Comparison of ENCODE assay signal across 7 cellular contexts in genomic region chr17:28327031-28327607, GRCh38. TPM values are rescaled to one million over a fixed set of nuclear protein-coding genes. Genes with fewer than 3 reads are reported as not detected.
DNase-seq lines count a peak whose midpoint lies in the region; ATAC-seq and TF ChIP-seq lines count a peak whose summit lies in the region.
"Had no signal": no experiment of that assay in that cellular context is flagged by ENCODE, and none has a peak within 500 bp of the region (broad histone marks: within the 10 kb centered on the region; RNA-seq: fewer than 3 reads in every experiment).

No MANE protein-coding gene starts in this region.

- peaks cover 32% of the 10 kb centered on the region for H3K4me1 Mint-ChIP-seq in activated CD8-positive, alpha-beta memory T cell treated with anti-CD3 and anti-CD28 coated beads, Interleukin-2, amount 10 ng/mL, durations not matched to agents 7 days and 5 days

- H3K27me3 Mint-ChIP-seq in activated CD8-positive, alpha-beta memory T cell treated with anti-CD3 and anti-CD28 coated beads, Interleukin-2, amount 10 ng/mL, durations not matched to agents 7 days and 5 days, result no peaks in the 10 kb centered on the region

- H3K4me3 Mint-ChIP-seq in activated CD8-positive, alpha-beta memory T cell treated with anti-CD3 and anti-CD28 coated beads, Interleukin-2, amount 10 ng/mL, durations not matched to agents 7 days and 5 days, result no peak overlapping the region

- H3K27ac Mint-ChIP-seq in activated CD8-positive, alpha-beta memory T cell treated with anti-CD3 and anti-CD28 coated beads, Interleukin-2, amount 10 ng/mL, durations not matched to agents 7 days and 5 days, result peak overlapping the region; percentile 59

- DNase-seq in activated CD8-positive, alpha-beta memory T cell treated with anti-CD3 and anti-CD28 coated beads, Interleukin-2, amount 10 ng/mL, durations not matched to agents 7 days and 5 days, result peak; percentile 70
- DNase-seq in A172 (ENCODE audit: low spot score), result no peak
- DNase-seq: NCI-H2227 treated with DMSO at 0.1 percent for 48 hours, uterus had no signal

- CTCF ChIA-PET in activated CD8-positive, alpha-beta memory T cell treated with anti-CD3 and anti-CD28 coated beads, Interleukin-2, amount 10 ng/mL, durations not matched to agents 7 days and 5 days (lab: Charles Lee), result interaction anchor here (0.6 to 1.7 kb wide), 2 partner anchors 8 to 163 kb away, joined by 4 read pairs; partner anchors contain the start of genes IFT20 and TNFAIP1

- H3K36me3 Mint-ChIP-seq in activated CD8-positive, alpha-beta memory T cell treated with anti-CD3 and anti-CD28 coated beads, Interleukin-2, amount 10 ng/mL, durations not matched to agents 7 days and 5 days, result peaks cover 32% of the 10 kb centered on the region

- ATAC-seq in GM18867 (IDR thresholded peaks at IDR 0.05; ENCODE audit: unreplicated experiment) (peak; percentile 55), SK-N-SH treated with all-trans-retinoic acid at 6 μM for 48 hours (no peak)
- peak; percentile 88 for ATAC-seq in activated CD8-positive, alpha-beta memory T cell treated with anti-CD3 and anti-CD28 coated beads, Interleukin-2, amount 10 ng/mL, durations not matched to agents 7 days and 5 days

- no peaks in the 10 kb centered on the region for H3K9me3 Mint-ChIP-seq in activated CD8-positive, alpha-beta memory T cell treated with anti-CD3 and anti-CD28 coated beads, Interleukin-2, amount 10 ng/mL, durations not matched to agents 7 days and 5 days (ENCODE audit: low read depth)

TF ChIP-seq in SK-N-SH treated with all-trans-retinoic acid at 6 μM for 48 hours, 23 proteins besides CTCF, POLR2A, EP300 and RAD21:
- no peak for TF ChIP-seq GLIS3 (CRISPR knock-in tag; IDR thresholded peaks at IDR 0.05)
- TF ChIP-seq ARNTL (CRISPR knock-in tag; IDR thresholded peaks at IDR 0.05; ENCODE audit: borderline replicate concordance, low read depth), result no peak
- TF ChIP-seq POU6F1 (CRISPR knock-in tag; IDR thresholded peaks at IDR 0.05; ENCODE audit: borderline replicate concordance, low read depth), result no peak
- TF ChIP-seq TSHZ2 (CRISPR knock-in tag; IDR thresholded peaks at IDR 0.05), result no peak
- no peak for TF ChIP-seq ZNF565 (CRISPR knock-in tag; conservative IDR thresholded peaks at IDR 0.05; ENCODE audit: low read depth)
- no peak for TF ChIP-seq TOX (CRISPR knock-in tag; IDR thresholded peaks at IDR 0.05; ENCODE audit: borderline replicate concordance)
- TF ChIP-seq OSR1 (CRISPR knock-in tag; IDR thresholded peaks at IDR 0.05), result no peak
- no peak for TF ChIP-seq ZNF70 (CRISPR knock-in tag; IDR thresholded peaks at IDR 0.05)
- TF ChIP-seq PPARA (CRISPR knock-in tag; IDR thresholded peaks at IDR 0.05; ENCODE audit: borderline replicate concordance), result no peak
- no peak for TF ChIP-seq RARB (CRISPR knock-in tag; IDR thresholded peaks at IDR 0.05)
- TF ChIP-seq ZFP30 (CRISPR knock-in tag; IDR thresholded peaks at IDR 0.05), result no peak
- TF ChIP-seq ZC3H10 (CRISPR knock-in tag; IDR thresholded peaks at IDR 0.05), result no peak
- no peak for TF ChIP-seq PATZ1 (CRISPR knock-in tag; IDR thresholded peaks at IDR 0.05; ENCODE audit: borderline replicate concordance)

RNA-seq across cellular contexts. Expression of gene TMEM97, which starts 8.1 kb away (rescaled TPM):
- 10 to 100 TPM; 26.2 to 39.7 TPM for total RNA-seq in activated CD8-positive, alpha-beta memory T cell treated with anti-CD3 and anti-CD28 coated beads, Interleukin-2, amount 10 ng/mL, durations not matched to agents 7 days and 5 days
- total RNA-seq in A172 (2014; rRNA removed; shearing (Covaris generic)), result 32.7 and 43.9 TPM in 2 replicates

RNA-seq across cellular contexts. Expression of gene IFT20, which starts 8.2 kb away (rescaled TPM):
- total RNA-seq in activated CD8-positive, alpha-beta memory T cell treated with anti-CD3 and anti-CD28 coated beads, Interleukin-2, amount 10 ng/mL, durations not matched to agents 7 days and 5 days, result 10 to 100 TPM; 20.2 to 22.8 TPM
- 38.9 and 45.5 TPM in 2 replicates for total RNA-seq in A172 (2014; rRNA removed; shearing (Covaris generic))

RNA-seq across cellular contexts. Expression of gene TNFAIP1, which starts 8.4 kb away (rescaled TPM):
- 10 to 100 TPM; 19.5 to 22.2 TPM for total RNA-seq in activated CD8-positive, alpha-beta memory T cell treated with anti-CD3 and anti-CD28 coated beads, Interleukin-2, amount 10 ng/mL, durations not matched to agents 7 days and 5 days
- 36.2 and 44.7 TPM in 2 replicates for total RNA-seq in A172 (2014; rRNA removed; shearing (Covaris generic))

RNA-seq across cellular contexts. Expression of gene POLDIP2, which starts 30.2 kb away (rescaled TPM):
- total RNA-seq in activated CD8-positive, alpha-beta memory T cell treated with anti-CD3 and anti-CD28 coated beads, Interleukin-2, amount 10 ng/mL, durations not matched to agents 7 days and 5 days, result 10 to 100 TPM; 68.6 to 83.5 TPM
- 166 and 176 TPM in 2 replicates for total RNA-seq in A172 (2014; rRNA removed; shearing (Covaris generic))

RNA-seq across cellular contexts. Expression of gene SEBOX, which starts 37.9 kb away (rescaled TPM):
- total RNA-seq in activated CD8-positive, alpha-beta memory T cell treated with anti-CD3 and anti-CD28 coated beads, Interleukin-2, amount 10 ng/mL, durations not matched to agents 7 days and 5 days, result not detected
- total RNA-seq in A172 (2014; rRNA removed; shearing (Covaris generic)), result not detected in 2 replicates
- total RNA-seq: pancreas, uterus had no signal
